ENCODE assay signal across 28 cellular contexts in genomic region chr15:40006646-40007045, GRCh38. TPM values are rescaled to one million over a fixed set of nuclear protein-coding genes. Genes with fewer than 3 reads are reported as not detected.
DNase-seq lines count a peak whose midpoint lies in the region; ATAC-seq and TF ChIP-seq lines count a peak whose summit lies in the region.
"Had no signal": no experiment of that assay in that cellular context is flagged by ENCODE, and none has a peak within 500 bp of the region (broad histone marks: within the 10 kb centered on the region; RNA-seq: fewer than 3 reads in every experiment).

No MANE protein-coding gene starts in this region.

- peak; percentile 11 for DNase-seq in GM04503 (ENCODE audit: low read depth)
- DNase-seq in astrocyte of the hippocampus (ENCODE audit: low read depth, low spot score): peak; percentile 86
- DNase-seq in iris pigment epithelial cell (ENCODE audit: low read depth): peak; percentile 96
- DNase-seq in activated T-helper 2 cell treated with anti-CD3 and anti-CD28 coated beads, Interferon-gamma antibody, Interleukin-2, Interleukin-4, amounts not matched to agents 10 μg/mL and 5 μg/mL and 100 μg/mL, durations not matched to agents 14 hours and 24 hours and 36 hours (ENCODE audit: low spot score): no peak
- no peak for DNase-seq in NCI-H187 (lab: John Stamatoyannopoulos, UW)
- DNase-seq: activated CD4-positive, alpha-beta T cell treated with anti-CD3 and anti-CD28 coated beads, Interleukin-2, amount 50 U/mL, for 4 hours; activated CD8-positive, alpha-beta memory T cell treated with anti-CD3 and anti-CD28 coated beads, Interleukin-2, amount 50 U/mL, for 48 hours; activated effector memory CD4-positive, alpha-beta T cell treated with Interleukin-2 at 50 U/mL for 16 hours; CD4-positive, alpha-beta T cell; cerebellar nuclear complex; DMS53; effector memory CD4-positive, alpha-beta T cell; esophagus squamous epithelium; H7; head of caudate nucleus; left lung; NCI-H1436; NCI-H2171; NCI-H526; RPMI8226; stimulated activated naive CD8-positive, alpha-beta T cell treated with anti-CD3 and anti-CD28 coated beads, Interleukin-15, amount 100 ng/mL, for 72 hours had no signal

- H3K4me1 Mint-ChIP-seq in activated T-helper 2 cell treated with anti-CD3 and anti-CD28 coated beads, Interferon-gamma antibody, Interleukin-2, Interleukin-4, amounts not matched to agents 10 μg/mL and 5 μg/mL and 100 μg/mL, durations not matched to agents 14 hours and 24 hours and 36 hours (ENCODE audit: low read depth): no peaks in the 10 kb centered on the region
- H3K4me1 Mint-ChIP-seq: stimulated activated naive CD8-positive, alpha-beta T cell treated with anti-CD3 and anti-CD28 coated beads, Interleukin-15, amount 100 ng/mL, for 72 hours had no signal

- ATAC-seq in HG03342 (IDR thresholded peaks at IDR 0.05; ENCODE audit: unreplicated experiment) (no peak), HG03025 (IDR thresholded peaks at IDR 0.05; ENCODE audit: low FRiP score, unreplicated experiment) (no peak)
- ATAC-seq: left lung; stimulated activated naive CD8-positive, alpha-beta T cell treated with anti-CD3 and anti-CD28 coated beads, Interleukin-15, amount 100 ng/mL, for 72 hours had no signal

- H3K9me3 Mint-ChIP-seq in activated T-helper 2 cell treated with anti-CD3 and anti-CD28 coated beads, Interferon-gamma antibody, Interleukin-2, Interleukin-4, amounts not matched to agents 10 μg/mL and 5 μg/mL and 100 μg/mL, durations not matched to agents 14 hours and 24 hours and 36 hours: no peaks in the 10 kb centered on the region
- H3K9me3 Mint-ChIP-seq: CD4-positive, alpha-beta T cell; neural crest cell; stimulated activated naive CD8-positive, alpha-beta T cell treated with anti-CD3 and anti-CD28 coated beads, Interleukin-15, amount 100 ng/mL, for 72 hours; type B pancreatic cell had no signal

- peak overlapping the region; percentile 95; the same call in 1 of the 2 replicates for H3K27ac ChIP-seq in 22Rv1
- H3K27ac ChIP-seq: esophagus squamous epithelium, left lung, skin epidermis had no signal

- TF ChIP-seq CTCF in 22Rv1 (IDR thresholded peaks at IDR 0.05): no peak

- H3K4me3 Mint-ChIP-seq in activated T-helper 2 cell treated with anti-CD3 and anti-CD28 coated beads, Interferon-gamma antibody, Interleukin-2, Interleukin-4, amounts not matched to agents 10 μg/mL and 5 μg/mL and 100 μg/mL, durations not matched to agents 14 hours and 24 hours and 36 hours (ENCODE audit: low read depth): no peak overlapping the region
- H3K4me3 Mint-ChIP-seq: CD4-positive, alpha-beta T cell; neural crest cell; stimulated activated naive CD8-positive, alpha-beta T cell treated with anti-CD3 and anti-CD28 coated beads, Interleukin-15, amount 100 ng/mL, for 72 hours; type B pancreatic cell had no signal

- H3K27ac Mint-ChIP-seq in activated T-helper 2 cell treated with anti-CD3 and anti-CD28 coated beads, Interferon-gamma antibody, Interleukin-2, Interleukin-4, amounts not matched to agents 10 μg/mL and 5 μg/mL and 100 μg/mL, durations not matched to agents 14 hours and 24 hours and 36 hours: no peak overlapping the region
- H3K27ac Mint-ChIP-seq: CD4-positive, alpha-beta T cell; progenitor cell of endocrine pancreas; stimulated activated naive CD8-positive, alpha-beta T cell treated with anti-CD3 and anti-CD28 coated beads, Interleukin-15, amount 100 ng/mL, for 72 hours; type B pancreatic cell had no signal

- no peaks in the 10 kb centered on the region for H3K27me3 Mint-ChIP-seq in activated T-helper 2 cell treated with anti-CD3 and anti-CD28 coated beads, Interferon-gamma antibody, Interleukin-2, Interleukin-4, amounts not matched to agents 10 μg/mL and 5 μg/mL and 100 μg/mL, durations not matched to agents 14 hours and 24 hours and 36 hours (ENCODE audit: low read depth)
- H3K27me3 Mint-ChIP-seq: CD4-positive, alpha-beta T cell; progenitor cell of endocrine pancreas; stimulated activated naive CD8-positive, alpha-beta T cell treated with anti-CD3 and anti-CD28 coated beads, Interleukin-15, amount 100 ng/mL, for 72 hours; type B pancreatic cell had no signal

- H3K36me3 Mint-ChIP-seq in activated T-helper 2 cell treated with anti-CD3 and anti-CD28 coated beads, Interferon-gamma antibody, Interleukin-2, Interleukin-4, amounts not matched to agents 10 μg/mL and 5 μg/mL and 100 μg/mL, durations not matched to agents 14 hours and 24 hours and 36 hours (ENCODE audit: low read depth): peaks cover 37% of the 10 kb centered on the region

- intact Hi-C loops in activated T-helper 2 cell treated with anti-CD3 and anti-CD28 coated beads, Interferon-gamma antibody, Interleukin-2, Interleukin-4, amounts not matched to agents 10 μg/mL and 5 μg/mL and 100 μg/mL, durations not matched to agents 14 hours and 24 hours and 36 hours (cut with micrococcal nuclease): no loop called here

RNA-seq across cellular contexts. Expression of gene SRP14, which starts 32.3 kb away (rescaled TPM):
- total RNA-seq in activated T-helper 2 cell treated with anti-CD3 and anti-CD28 coated beads, Interferon-gamma antibody, Interleukin-2, Interleukin-4, amounts not matched to agents 10 μg/mL and 5 μg/mL and 100 μg/mL, durations not matched to agents 14 hours and 24 hours and 36 hours: 160 and 167 TPM in 2 replicates

Comparison
In these comparisons a context has a peak if more than half of its experiments do, and no peak if none do; other contexts are left out.
1. DNase-seq: peak in GM04503 (single experiment), astrocyte of the hippocampus (single experiment) and iris pigment epithelial cell (single experiment); none in activated T-helper 2 cell treated with anti-CD3 and anti-CD28 coated beads, Interferon-gamma antibody, Interleukin-2, Interleukin-4, amounts not matched to agents 10 μg/mL and 5 μg/mL and 100 μg/mL, durations not matched to agents 14 hours and 24 hours and 36 hours (single experiment) and NCI-H187 (0 of 2).